ENCODE assay signal across 21 cellular contexts in genomic region chr10:9253121-9253520, GRCh38.
DNase-seq lines count a peak whose midpoint lies in the region; ATAC-seq, FAIRE-seq and TF ChIP-seq lines count a peak whose summit lies in the region.
"Had no signal": no experiment of that assay in that cellular context is flagged by ENCODE, and none has a peak within 500 bp of the region (broad histone marks: within the 10 kb centered on the region; RNA-seq: fewer than 3 reads in every experiment).

No MANE protein-coding gene starts in this region.

- H3K4me1 ChIP-seq in kidney (ENCODE audit: control insufficient read depth in 1 of 2, insufficient read depth in 1 of 2, low read depth in 1 of 2, low read length in 2 of 2) = no peaks in the 10 kb centered on the region
- no peaks in the 10 kb centered on the region for H3K4me1 ChIP-seq in ovary (ENCODE audit: insufficient read depth)
- H3K4me1 ChIP-seq: HAP-1, heart left ventricle, transverse colon had no signal

- peak; percentile 50 for DNase-seq in EL
- peak; percentile 36 for DNase-seq in NCI-H226
- DNase-seq in cardiac fibroblast (ENCODE audit: low read depth in 2 of 2) = peak; percentile 2 to 3
- DNase-seq in kidney = no peak
- DNase-seq in ovary = no peak
- DNase-seq in cerebellar cortex (ENCODE audit: low spot score) = no peak
- DNase-seq in T-helper 2 cell = no peak
- DNase-seq: activated CD4-positive, alpha-beta T cell treated with anti-CD3 and anti-CD28 coated beads for 1 hour; activated naive CD8-positive, alpha-beta T cell treated with anti-CD3 and anti-CD28 coated beads, Interleukin-2, amount 10 ng/mL, durations not matched to agents 7 days and 5 days; BE2C; heart left ventricle; MV-4-11; NCI-H2029; NCI-H446; stimulated activated CD4-positive, alpha-beta T cell treated with anti-CD3 and anti-CD28 coated beads, Interleukin-2, amount 100 ng/mL, for 48 hours; transverse colon had no signal

- ATAC-seq in HG03571 (IDR thresholded peaks at IDR 0.05; ENCODE audit: unreplicated experiment) = no peak
- ATAC-seq: heart left ventricle had no signal

- no peaks in the 10 kb centered on the region for H3K9me3 ChIP-seq in kidney (ENCODE audit: control insufficient read depth in 1 of 2, low read length in 2 of 2)
- no peaks in the 10 kb centered on the region for H3K9me3 ChIP-seq in ovary
- H3K9me3 ChIP-seq: BE2C, HAP-1, heart left ventricle, transverse colon had no signal

- H3K9ac ChIP-seq in kidney (ENCODE audit: low read length in 2 of 2) = no peak overlapping the region

- H3K27me3 ChIP-seq in ovary = no peaks in the 10 kb centered on the region
- H3K27me3 ChIP-seq: BE2C, transverse colon had no signal

- intact Hi-C loops in kidney (cut with DNase I) (no loop called here), ovary (cut with DNase I) (no loop called here)

- no peak overlapping the region for H3K27ac ChIP-seq in kidney (ENCODE audit: low read depth in 2 of 2, low read length in 2 of 2)
- no peak overlapping the region for H3K27ac ChIP-seq in ovary
- H3K27ac ChIP-seq: cardiac muscle cell, heart left ventricle, transverse colon had no signal

- TF ChIP-seq CTCF in cardiac fibroblast (IDR thresholded peaks at IDR 0.05; ENCODE audit: low read depth, low read length) = no peak
- no peak for TF ChIP-seq CTCF in kidney (IDR thresholded peaks at IDR 0.05; ENCODE audit: borderline replicate concordance, extremely low read depth, insufficient read depth)
- no peak for TF ChIP-seq CTCF in ovary (IDR thresholded peaks at IDR 0.05)

- no peak for TF ChIP-seq POLR2A in ovary (IDR thresholded peaks at IDR 0.05)

- peak; percentile 6 for FAIRE-seq in kidney (lab: Jason Lieb, UNC)
- FAIRE-seq: D721Med, GM12891 had no signal

- TF ChIP-seq EP300 in ovary (IDR thresholded peaks at IDR 0.05) = no peak

- H3K4me3 ChIP-seq in cardiac fibroblast (replicated peaks in 1 of 2; ENCODE audit: low read depth in 2 of 2, low read length in 2 of 2) (no peak overlapping the region), kidney (ENCODE audit: low read length in 2 of 2) (no peak overlapping the region), ovary (no peak overlapping the region)
- H3K4me3 ChIP-seq: cardiac muscle cell, HAP-1, heart left ventricle, transverse colon had no signal

- H3K36me3 ChIP-seq in kidney (ENCODE audit: control insufficient read depth in 1 of 2, insufficient read depth in 2 of 2, low read length in 2 of 2) = no peaks in the 10 kb centered on the region
- no peaks in the 10 kb centered on the region for H3K36me3 ChIP-seq in ovary
- H3K36me3 ChIP-seq: BE2C, cardiac muscle cell, HAP-1, heart left ventricle, transverse colon had no signal

Comparison
In these comparisons a context has a peak if more than half of its experiments do, and no peak if none do; other contexts are left out.
1. DNase-seq: peak in EL (single experiment), NCI-H226 (single experiment) and cardiac fibroblast (2 of 2); none in kidney (single experiment), ovary (0 of 5), cerebellar cortex (single experiment) and T-helper 2 cell (0 of 5).